ENCODE assay signal across 27 cellular contexts in the genomic region with DNA sequence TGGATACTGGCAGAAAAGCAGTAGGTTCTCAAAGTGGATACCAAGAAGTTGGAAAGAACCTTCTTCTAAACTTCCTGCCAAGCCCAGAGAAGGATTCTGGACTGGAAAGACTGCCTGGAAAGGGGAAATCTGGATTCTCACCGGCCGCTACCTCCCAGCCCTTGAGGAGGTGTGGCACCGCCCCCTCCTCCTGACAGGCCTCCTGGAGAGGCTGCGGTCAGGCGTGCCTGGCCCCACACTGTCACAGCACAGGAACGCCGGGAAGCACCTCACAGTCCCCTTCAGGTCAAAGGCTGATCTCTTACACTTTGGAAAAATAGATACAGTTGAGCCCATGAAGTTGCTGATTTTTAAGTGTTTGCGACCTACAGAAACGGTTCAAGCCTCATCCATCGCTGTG. TPM values are rescaled to one million over a fixed set of nuclear protein-coding genes. Genes with fewer than 3 reads are reported as not detected.
"Had no signal": no experiment of that assay in that cellular context is flagged by ENCODE, and none has a peak within 500 bp of the region (broad histone marks: within the 10 kb centered on the region; RNA-seq: fewer than 3 reads in every experiment).

No MANE protein-coding gene starts in this region.

- DNase-seq: activated CD4-positive, alpha-beta memory T cell treated with anti-CD3 and anti-CD28 coated beads for 36 hours; activated CD4-positive, alpha-beta T cell treated with anti-CD3 and anti-CD28 coated beads, Interleukin-2, amount 10 ng/mL, durations not matched to agents 24 days and 14 days; activated CD8-positive, alpha-beta memory T cell treated with anti-CD3 and anti-CD28 coated beads, Interleukin-2, amount 50 U/mL, for 4 hours; activated effector memory CD4-positive, alpha-beta T cell treated with anti-CD3 and anti-CD28 coated beads, Interleukin-2, amount 50 U/mL, for 16 hours; activated naive CD4-positive, alpha-beta T cell treated with anti-CD3 and anti-CD28 coated beads for 36 hours; activated naive CD8-positive, alpha-beta T cell treated with anti-CD3 and anti-CD28 coated beads, Interleukin-2, amount 10 ng/mL, durations not matched to agents 7 days and 5 days; activated T-cell treated with anti-CD3 and anti-CD28 coated beads, Interleukin-2, amount 50 U/mL, for 1 hour; foreskin keratinocyte; heart left ventricle; hypothalamus; naive thymus-derived CD8-positive, alpha-beta T cell; occipital lobe; spleen; stimulated activated naive CD8-positive, alpha-beta T cell treated with anti-CD3 and anti-CD28 coated beads, Interleukin-15, Interleukin-2, amounts not matched to agents 100 U/mL and 50 U/mL, for 24 hours; testis had no signal

- H3K4me2 ChIP-seq: neural progenitor cell had no signal

- ATAC-seq: activated CD4-positive, CD25-positive, alpha-beta regulatory T cell treated with anti-CD3 and anti-CD28 coated beads, Interleukin-2, amount 50 U/mL, for 24 hours; esophagus mucosa; foreskin keratinocyte; heart left ventricle; naive thymus-derived CD8-positive, alpha-beta T cell; stimulated activated naive CD8-positive, alpha-beta T cell treated with anti-CD3 and anti-CD28 coated beads, Interleukin-15, Interleukin-2, amounts not matched to agents 100 U/mL and 50 U/mL, for 24 hours had no signal

- H3K27ac ChIP-seq: ascending aorta, foreskin keratinocyte, heart left ventricle, neural progenitor cell, right atrium auricular region, spleen, testis, VCaP had no signal

- H3K27me3 ChIP-seq: ascending aorta, foreskin keratinocyte, heart left ventricle, neural progenitor cell, right atrium auricular region, testis had no signal

- H3K4me3 Mint-ChIP-seq: activated CD4-positive, alpha-beta memory T cell treated with anti-CD3 and anti-CD28 coated beads for 36 hours; activated CD4-positive, alpha-beta T cell treated with anti-CD3 and anti-CD28 coated beads, Interleukin-2, amount 10 ng/mL, durations not matched to agents 24 days and 14 days; activated naive CD4-positive, alpha-beta T cell treated with anti-CD3 and anti-CD28 coated beads for 36 hours; activated naive CD8-positive, alpha-beta T cell treated with anti-CD3 and anti-CD28 coated beads, Interleukin-2, amount 10 ng/mL, durations not matched to agents 7 days and 5 days; activated T-helper 1 cell treated with anti-CD3 and anti-CD28 coated beads, Interleukin-12 subunit alpha, Interleukin-12 subunit beta, Interleukin-2, Interleukin-4 antibody, amounts not matched to agents 30 ng/mL and 10 ng/mL and 1 ng/mL, durations not matched to agents 14 hours and 24 hours and 36 hours; memory B cell; naive thymus-derived CD8-positive, alpha-beta T cell; neural progenitor cell; type B pancreatic cell had no signal

- H3K9me3 Mint-ChIP-seq: activated CD4-positive, alpha-beta T cell treated with anti-CD3 and anti-CD28 coated beads, Interleukin-2, amount 10 ng/mL, durations not matched to agents 24 days and 14 days; activated naive CD4-positive, alpha-beta T cell treated with anti-CD3 and anti-CD28 coated beads for 36 hours; activated T-helper 1 cell treated with anti-CD3 and anti-CD28 coated beads, Interleukin-12 subunit alpha, Interleukin-12 subunit beta, Interleukin-2, Interleukin-4 antibody, amounts not matched to agents 30 ng/mL and 10 ng/mL and 1 ng/mL, durations not matched to agents 14 hours and 24 hours and 36 hours; brain; neural progenitor cell; type B pancreatic cell had no signal

- H3K36me3 Mint-ChIP-seq: activated CD4-positive, alpha-beta memory T cell treated with anti-CD3 and anti-CD28 coated beads for 36 hours; activated naive CD8-positive, alpha-beta T cell treated with anti-CD3 and anti-CD28 coated beads, Interleukin-2, amount 10 ng/mL, durations not matched to agents 7 days and 5 days; brain; memory B cell; neural progenitor cell; type B pancreatic cell had no signal

- H2AFZ ChIP-seq: neural progenitor cell had no signal

- H3K9me3 ChIP-seq: ascending aorta, heart left ventricle, right atrium auricular region, spleen, testis had no signal

- H3K4me3 ChIP-seq: ascending aorta, heart left ventricle, neural progenitor cell, right atrium auricular region, spleen, testis had no signal

- H3K36me3 ChIP-seq: ascending aorta, heart left ventricle, neural progenitor cell, right atrium auricular region, spleen had no signal

- H3K4me1 Mint-ChIP-seq: activated CD4-positive, alpha-beta T cell treated with anti-CD3 and anti-CD28 coated beads, Interleukin-2, amount 10 ng/mL, durations not matched to agents 24 days and 14 days; activated naive CD8-positive, alpha-beta T cell treated with anti-CD3 and anti-CD28 coated beads, Interleukin-2, amount 10 ng/mL, durations not matched to agents 7 days and 5 days; memory B cell; naive thymus-derived CD8-positive, alpha-beta T cell had no signal

- H3K27ac Mint-ChIP-seq: activated CD4-positive, alpha-beta memory T cell treated with anti-CD3 and anti-CD28 coated beads for 36 hours; activated CD4-positive, alpha-beta T cell treated with anti-CD3 and anti-CD28 coated beads, Interleukin-2, amount 10 ng/mL, durations not matched to agents 24 days and 14 days; activated naive CD4-positive, alpha-beta T cell treated with anti-CD3 and anti-CD28 coated beads for 36 hours; activated naive CD8-positive, alpha-beta T cell treated with anti-CD3 and anti-CD28 coated beads, Interleukin-2, amount 10 ng/mL, durations not matched to agents 7 days and 5 days; activated T-helper 1 cell treated with anti-CD3 and anti-CD28 coated beads, Interleukin-12 subunit alpha, Interleukin-12 subunit beta, Interleukin-2, Interleukin-4 antibody, amounts not matched to agents 30 ng/mL and 10 ng/mL and 1 ng/mL, durations not matched to agents 14 hours and 24 hours and 36 hours; brain; memory B cell; naive thymus-derived CD8-positive, alpha-beta T cell; type B pancreatic cell had no signal

- H3K27me3 Mint-ChIP-seq: activated CD4-positive, alpha-beta T cell treated with anti-CD3 and anti-CD28 coated beads, Interleukin-2, amount 10 ng/mL, durations not matched to agents 24 days and 14 days; activated naive CD8-positive, alpha-beta T cell treated with anti-CD3 and anti-CD28 coated beads, Interleukin-2, amount 10 ng/mL, durations not matched to agents 7 days and 5 days; brain had no signal

- H3K4me1 ChIP-seq: ascending aorta, foreskin keratinocyte, right atrium auricular region, spleen, testis had no signal

- H3K9ac ChIP-seq: neural progenitor cell had no signal

RNA-seq across cellular contexts. Expression of a gene that starts 16.3 kb away (rescaled TPM):
- total RNA-seq: activated CD4-positive, alpha-beta memory T cell treated with anti-CD3 and anti-CD28 coated beads for 36 hours; activated CD4-positive, alpha-beta T cell treated with anti-CD3 and anti-CD28 coated beads, Interleukin-2, amount 10 ng/mL, durations not matched to agents 24 days and 14 days; activated CD8-positive, alpha-beta memory T cell treated with anti-CD3 and anti-CD28 coated beads for 36 hours; activated naive CD4-positive, alpha-beta T cell treated with anti-CD3 and anti-CD28 coated beads for 36 hours; activated naive CD8-positive, alpha-beta T cell treated with anti-CD3 and anti-CD28 coated beads, Interleukin-2, amount 10 ng/mL, durations not matched to agents 7 days and 5 days; activated T-helper 1 cell treated with anti-CD3 and anti-CD28 coated beads, Interleukin-12 subunit alpha, Interleukin-12 subunit beta, Interleukin-2, Interleukin-4 antibody, amounts not matched to agents 30 ng/mL and 10 ng/mL and 1 ng/mL, durations not matched to agents 14 hours and 24 hours and 36 hours; foreskin keratinocyte; naive thymus-derived CD8-positive, alpha-beta T cell; T-helper 1 cell treated with Interleukin-12 subunit alpha and Interleukin-12 subunit beta and Interleukin-4 antibody, amounts not matched to agents 30 ng/mL and 1 ng/mL, for 36 hours had no signal
- polyA plus RNA-seq: foreskin keratinocyte; naive thymus-derived CD8-positive, alpha-beta T cell had no signal
